In genomic region chr2:240407090-240407489, GRCh38 we compare ENCODE assay signal across 19 cellular contexts. TPM values are rescaled to one million over a fixed set of nuclear protein-coding genes. Genes with fewer than 3 reads are reported as not detected.
DNase-seq lines count a peak whose midpoint lies in the region; ATAC-seq and TF ChIP-seq lines count a peak whose summit lies in the region.
"Had no signal": no experiment of that assay in that cellular context is flagged by ENCODE, and none has a peak within 500 bp of the region (broad histone marks: within the 10 kb centered on the region; RNA-seq: fewer than 3 reads in every experiment).

No MANE protein-coding gene starts in this region.

- WGBS in endodermal cell (ENCODE audit: insufficient coverage in 1 of 2, insufficient read length in 1 of 2), 2 experiments: 82 to 92% methylated on average over 7 to 9 of the region's 9 CpGs

- H3K27me3 Mint-ChIP-seq in endodermal cell (ENCODE audit: insufficient read depth): peaks cover 1% of the 10 kb centered on the region
- peaks cover 14% of the 10 kb centered on the region for H3K27me3 Mint-ChIP-seq in osteocyte (ENCODE audit: unreplicated experiment)
- peaks cover 6% of the 10 kb centered on the region for H3K27me3 Mint-ChIP-seq in type B pancreatic cell
- H3K27me3 Mint-ChIP-seq in CD14-positive monocyte (ENCODE audit: low read depth in 3 of 3): peaks cover 6 to 9% (median 8%) of the 10 kb centered on the region in 3 donors

- H3K36me3 Mint-ChIP-seq in endodermal cell (ENCODE audit: low read depth) (no peaks in the 10 kb centered on the region), osteocyte (ENCODE audit: unreplicated experiment) (no peaks in the 10 kb centered on the region), type B pancreatic cell (no peaks in the 10 kb centered on the region), CD14-positive monocyte (no peaks in the 10 kb centered on the region)
- H3K36me3 Mint-ChIP-seq: CD4-positive, CD25-positive, alpha-beta regulatory T cell; CD8-positive, alpha-beta memory T cell had no signal

- no peak for TF ChIP-seq CTCF in left ventricle myocardium inferior (IDR thresholded peaks at IDR 0.05; ENCODE audit: borderline replicate concordance)
- no peak for TF ChIP-seq CTCF in endodermal cell (conservative IDR thresholded peaks at IDR 0.05)
- no peak for TF ChIP-seq CTCF in osteocyte (IDR thresholded peaks at IDR 0.05)
- TF ChIP-seq CTCF in type B pancreatic cell (conservative IDR thresholded peaks at IDR 0.05): no peak
- TF ChIP-seq CTCF in CD14-positive monocyte (IDR thresholded peaks at IDR 0.05): no peak

- peaks cover 6% of the 10 kb centered on the region for H3K27me3 ChIP-seq in left ventricle myocardium inferior (ENCODE audit: low read depth)
- no peaks in the 10 kb centered on the region for H3K27me3 ChIP-seq in endodermal cell (ENCODE audit: control insufficient read depth, insufficient read depth, low read length, poor library complexity, severe bottlenecking)
- H3K27me3 ChIP-seq: BLaER1 treated with 17β-estradiol and CSF1 and Interleukin-3, amounts not matched to agents 10 nM and 100 nM had no signal

- H3K9ac ChIP-seq in endodermal cell (ENCODE audit: extremely low read depth, low read length, poor library complexity, severe bottlenecking): no peak overlapping the region
- H3K9ac ChIP-seq: BLaER1 treated with 17β-estradiol and CSF1 and Interleukin-3, amounts not matched to agents 10 nM and 100 nM; GM23248 had no signal

- H3K4me3 ChIP-seq in left ventricle myocardium inferior (no peak overlapping the region), endodermal cell (ENCODE audit: low read length) (no peak overlapping the region)
- H3K4me3 ChIP-seq: BLaER1 treated with 17β-estradiol and CSF1 and Interleukin-3, amounts not matched to agents 10 nM and 100 nM; GM12878; GM23248; HAP-1 had no signal

- H3K4me3 Mint-ChIP-seq in endodermal cell (no peak overlapping the region), osteocyte (ENCODE audit: unreplicated experiment) (no peak overlapping the region), type B pancreatic cell (no peak overlapping the region), CD14-positive monocyte (no peak overlapping the region)
- H3K4me3 Mint-ChIP-seq: B cell; CD8-positive, alpha-beta memory T cell had no signal

- H3K9me3 ChIP-seq in left ventricle myocardium inferior (replicated peaks) (no peaks in the 10 kb centered on the region), endodermal cell (ENCODE audit: control insufficient read depth, low read length) (no peaks in the 10 kb centered on the region)
- H3K9me3 ChIP-seq: BLaER1 treated with 17β-estradiol and CSF1 and Interleukin-3, amounts not matched to agents 10 nM and 100 nM; HAP-1 had no signal

- H3K4me1 Mint-ChIP-seq in endodermal cell (no peaks in the 10 kb centered on the region), osteocyte (ENCODE audit: unreplicated experiment) (no peaks in the 10 kb centered on the region), type B pancreatic cell (ENCODE audit: unreplicated experiment) (peaks cover 5% of the 10 kb centered on the region), CD14-positive monocyte (no peaks in the 10 kb centered on the region)
- H3K4me1 Mint-ChIP-seq: B cell had no signal

- intact Hi-C loops in Right ventricle myocardium superior (cut with DNase I) (no loop called here), left ventricle myocardium inferior (cut with micrococcal nuclease) (no loop called here), CD14-positive monocyte (cut with micrococcal nuclease) (no loop called here)

- H3K4me1 ChIP-seq in left ventricle myocardium inferior: no peaks in the 10 kb centered on the region
- H3K4me1 ChIP-seq in endodermal cell (ENCODE audit: control insufficient read depth, insufficient read depth, low read length): no peaks in the 10 kb centered on the region
- H3K4me1 ChIP-seq: HAP-1 had no signal

- H3K27ac ChIP-seq in left ventricle myocardium inferior (replicated peaks) (no peak overlapping the region), endodermal cell (ENCODE audit: low read depth, low read length) (no peak overlapping the region)
- H3K27ac ChIP-seq: BLaER1 treated with 17β-estradiol and CSF1 and Interleukin-3, amounts not matched to agents 10 nM and 100 nM; GM23248 had no signal

- H3K27ac Mint-ChIP-seq in endodermal cell (no peak overlapping the region), osteocyte (ENCODE audit: unreplicated experiment) (no peak overlapping the region), type B pancreatic cell (no peak overlapping the region), CD14-positive monocyte (no peak overlapping the region)
- H3K27ac Mint-ChIP-seq: B cell; CD4-positive, CD25-positive, alpha-beta regulatory T cell; CD8-positive, alpha-beta memory T cell had no signal

- no peak for ATAC-seq in Right ventricle myocardium superior (ENCODE audit: poor library complexity)
- ATAC-seq: GM12878 had no signal

- DNase-seq in Right ventricle myocardium superior (peak; percentile 6), left ventricle myocardium inferior (no peak), endodermal cell (peak; percentile 11), osteocyte (ENCODE audit: extremely low spot score, unreplicated experiment) (peak; percentile 21), type B pancreatic cell (ENCODE audit: extremely low spot score, unreplicated experiment) (peak; percentile 34), HUDEP-2 (lab: John Stamatoyannopoulos, UW; ENCODE audit: unreplicated experiment in 76 of 76) (no peak), CD14-positive monocyte (ENCODE audit: low spot score) (no peak)
- DNase-seq: CD4-positive, CD25-positive, alpha-beta regulatory T cell; CD8-positive, alpha-beta memory T cell; COR-L47; DMS 273 treated with DMSO at 0.1 percent for 48 hours; DMS53; DND-41; EL; GM23248 had no signal

- H3K36me3 ChIP-seq in left ventricle myocardium inferior (no peaks in the 10 kb centered on the region), endodermal cell (ENCODE audit: control insufficient read depth, insufficient read depth, low read length) (no peaks in the 10 kb centered on the region)
- H3K36me3 ChIP-seq: BLaER1 treated with 17β-estradiol and CSF1 and Interleukin-3, amounts not matched to agents 10 nM and 100 nM; HAP-1 had no signal

- H3K9me3 Mint-ChIP-seq in endodermal cell (no peaks in the 10 kb centered on the region), osteocyte (ENCODE audit: unreplicated experiment) (no peaks in the 10 kb centered on the region), type B pancreatic cell (no peaks in the 10 kb centered on the region), CD14-positive monocyte (peaks cover 0 to 2% (median 0%) of the 10 kb centered on the region in 7 donors)
- H3K9me3 Mint-ChIP-seq: CD4-positive, CD25-positive, alpha-beta regulatory T cell; CD8-positive, alpha-beta memory T cell had no signal

RNA-seq across cellular contexts. Expression of gene GPC1, which starts 28.4 kb away (rescaled TPM):
- total RNA-seq in Right ventricle myocardium superior: 154 TPM
- 187 TPM for total RNA-seq in left ventricle myocardium inferior
- 10 to 100 TPM; 37.8 to 69.7 TPM for total RNA-seq in endodermal cell
- polyA plus RNA-seq in endodermal cell (2013, experiment 1 of 2): 55.9 TPM
- polyA plus RNA-seq in endodermal cell (2013, experiment 2 of 2): 56.9 TPM
- total RNA-seq in osteocyte: 148 and 149 TPM in 2 replicates
- total RNA-seq in type B pancreatic cell (ENCODE audit: low replicate concordance): 58.0 and 78.0 TPM in 2 replicates
- polyA plus RNA-seq in CD14-positive monocyte: not detected

Comparison
In these comparisons a context has a peak if more than half of its experiments do, and no peak if none do; other contexts are left out.
1. DNase-seq: peak in Right ventricle myocardium superior (single experiment), endodermal cell (single experiment), osteocyte (single experiment) and type B pancreatic cell (single experiment); none in left ventricle myocardium inferior (single experiment), HUDEP-2 (0 of 76) and CD14-positive monocyte (single experiment).